26 cellular contexts compared by ENCODE assay signal in the genomic region with DNA sequence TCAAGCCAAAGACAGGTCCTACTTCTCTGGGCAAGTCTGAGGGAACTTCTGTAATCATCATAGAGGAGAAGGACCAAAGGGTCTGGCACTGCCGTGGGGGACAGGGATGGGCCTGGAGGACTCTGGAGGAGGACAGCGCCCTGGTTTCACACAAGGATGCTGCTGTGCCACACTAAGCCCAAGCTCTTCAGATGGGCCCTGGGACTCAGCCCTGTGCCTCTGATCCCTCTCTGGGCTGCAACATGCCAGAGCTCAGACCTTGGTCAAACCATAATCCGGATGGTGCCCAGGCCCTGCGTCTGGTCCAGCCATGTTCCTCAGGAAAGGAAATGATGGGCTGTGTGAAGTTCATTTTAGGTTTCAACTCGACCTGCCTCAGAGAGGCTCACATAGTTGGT.
DNase-seq lines count a peak whose midpoint lies in the region; ATAC-seq and TF ChIP-seq lines count a peak whose summit lies in the region.
"Had no signal": no experiment of that assay in that cellular context is flagged by ENCODE, and none has a peak within 500 bp of the region (broad histone marks: within the 10 kb centered on the region; RNA-seq: fewer than 3 reads in every experiment).

No MANE protein-coding gene starts in this region.

- no peak for TF ChIP-seq POLR2A in sigmoid colon (IDR thresholded peaks at IDR 0.05)

- H4K20me1 ChIP-seq in fibroblast of lung (ENCODE audit: control insufficient read depth, extremely low read depth, insufficient read depth, low read length) = no peaks in the 10 kb centered on the region

- no peaks in the 10 kb centered on the region for H3K27me3 ChIP-seq in RWPE2 (ENCODE audit: insufficient read depth, poor library complexity, severe bottlenecking)
- no peaks in the 10 kb centered on the region for H3K27me3 ChIP-seq in fibroblast of lung (ENCODE audit: control insufficient read depth, insufficient read depth, low read length)
- no peaks in the 10 kb centered on the region for H3K27me3 ChIP-seq in sigmoid colon
- H3K27me3 ChIP-seq in CD4-positive, alpha-beta T cell (ENCODE audit: control insufficient read depth, insufficient read depth, low read length) = no peaks in the 10 kb centered on the region
- H3K27me3 ChIP-seq: pancreas, thyroid gland had no signal

- TF ChIP-seq CTCF in RWPE2 (IDR thresholded peaks at IDR 0.05; ENCODE audit: poor library complexity, severe bottlenecking) = no peak
- no peak for TF ChIP-seq CTCF in fibroblast of lung (conservative IDR thresholded peaks at IDR 0.05 in 1 of 2, IDR thresholded peaks at IDR 0.05 in 1 of 2; ENCODE audit: low read depth in 1 of 2, low read length in 2 of 2)
- no peak for TF ChIP-seq CTCF in sigmoid colon (IDR thresholded peaks at IDR 0.05)
- TF ChIP-seq CTCF in CD4-positive, alpha-beta T cell (IDR thresholded peaks at IDR 0.05) = no peak

- H3K36me3 Mint-ChIP-seq in CD4-positive, alpha-beta T cell (ENCODE audit: low read depth) = no peaks in the 10 kb centered on the region
- H3K36me3 Mint-ChIP-seq: CD8-positive, alpha-beta T cell; IgD-negative memory B cell had no signal

- intact Hi-C loops in sigmoid colon (cut with DNase I) = no loop called here
- intact Hi-C loops in CD4-positive, alpha-beta T cell (cut with DNase I, micrococcal nuclease) = no loop called here

- H3K36me3 ChIP-seq in RWPE2 (ENCODE audit: low read depth) (no peaks in the 10 kb centered on the region), fibroblast of lung (ENCODE audit: control insufficient read depth, insufficient read depth, low read length) (no peaks in the 10 kb centered on the region), sigmoid colon (no peaks in the 10 kb centered on the region)
- H3K36me3 ChIP-seq: pancreas, spleen, thyroid gland had no signal

- no peaks in the 10 kb centered on the region for H3K27me3 Mint-ChIP-seq in CD4-positive, alpha-beta T cell
- H3K27me3 Mint-ChIP-seq: activated B cell treated with CpG ODN at 0.5 μM for 24 hours; activated CD4-positive, alpha-beta T cell treated with anti-CD3 and anti-CD28 coated beads, Interleukin-2, amount 10 ng/mL, durations not matched to agents 7 days and 5 days; B cell had no signal

- peaks cover 3% of the 10 kb centered on the region for H3K4me1 ChIP-seq in RWPE2 (ENCODE audit: insufficient read depth, poor library complexity, severe bottlenecking)
- peaks cover 3% of the 10 kb centered on the region for H3K4me1 ChIP-seq in fibroblast of lung (ENCODE audit: control insufficient read depth, extremely low read depth, insufficient read depth, low read length)
- no peaks in the 10 kb centered on the region for H3K4me1 ChIP-seq in sigmoid colon
- H3K4me1 ChIP-seq: pancreas, thyroid gland had no signal

- H3K4me3 ChIP-seq in RWPE2 (ENCODE audit: severe bottlenecking) = no peak overlapping the region
- H3K4me3 ChIP-seq in fibroblast of lung (replicated peaks in 1 of 4; ENCODE audit: control extremely low read depth in 1 of 4, insufficient read depth in 1 of 4, low read depth in 3 of 4, low read length in 4 of 4) = no peak overlapping the region
- no peak overlapping the region for H3K4me3 ChIP-seq in sigmoid colon
- H3K4me3 ChIP-seq: pancreas, spleen, thyroid gland had no signal

- H2AFZ ChIP-seq in fibroblast of lung (ENCODE audit: low read length) = no peak overlapping the region

- H3K9ac ChIP-seq in fibroblast of lung (ENCODE audit: insufficient read depth, low read length) = no peak overlapping the region
- H3K9ac ChIP-seq: SK-N-SH had no signal

- no peak overlapping the region for H3K4me3 Mint-ChIP-seq in CD4-positive, alpha-beta T cell
- H3K4me3 Mint-ChIP-seq: activated B cell treated with CpG ODN at 0.5 μM for 24 hours; activated CD4-positive, alpha-beta T cell treated with anti-CD3 and anti-CD28 coated beads, Interleukin-2, amount 10 ng/mL, durations not matched to agents 7 days and 5 days; activated T-helper 1 cell treated with anti-CD3 and anti-CD28 coated beads, Interleukin-12 subunit alpha, Interleukin-12 subunit beta, Interleukin-2, Interleukin-4 antibody, amounts not matched to agents 30 ng/mL and 10 ng/mL and 1 ng/mL, durations not matched to agents 14 hours and 24 hours and 36 hours; B cell; CD8-positive, alpha-beta T cell; IgD-negative memory B cell; nephron; T-helper 1 cell treated with Interleukin-12 subunit alpha and Interleukin-12 subunit beta and Interleukin-4 antibody, amounts not matched to agents 30 μg/mL and 1 μg/mL, for 36 hours had no signal

- TF ChIP-seq EP300 in sigmoid colon (IDR thresholded peaks at IDR 0.05) = no peak

- no peak for DNase-seq in RWPE2 (ENCODE audit: low spot score)
- no peak for DNase-seq in fibroblast of lung (ENCODE audit: low read depth in 2 of 2)
- peak; percentile 44 for DNase-seq in sigmoid colon
- DNase-seq in activated gamma-delta T cell (lab: John Stamatoyannopoulos, UW) = no peak
- DNase-seq in CD4-positive, alpha-beta T cell = no peak
- no peak for DNase-seq in NCI-H187 treated with DMSO at 0.1 percent for 48 hours (lab: John Stamatoyannopoulos, UW)
- DNase-seq: activated B cell treated with CpG ODN at 0.5 μM for 24 hours; activated CD4-positive, alpha-beta T cell treated with anti-CD3 and anti-CD28 coated beads, Interleukin-2, amount 10 ng/mL, durations not matched to agents 7 days and 5 days; activated naive CD4-positive, alpha-beta T cell treated with anti-CD3 and anti-CD28 coated beads, Interleukin-2, amount 50 U/mL, for 16 hours; dermis blood vessel endothelial cell; hypothalamus; left cardiac atrium; NCI-H1048; NCI-H2171; pancreas; SK-N-SH; spleen; thyroid gland had no signal

- H3K9me3 ChIP-seq in RWPE2 (ENCODE audit: severe bottlenecking) (no peaks in the 10 kb centered on the region), fibroblast of lung (ENCODE audit: control insufficient read depth, insufficient read depth, low read depth, low read length) (no peaks in the 10 kb centered on the region), sigmoid colon (no peaks in the 10 kb centered on the region)
- H3K9me3 ChIP-seq in CD4-positive, alpha-beta T cell (ENCODE audit: control insufficient read depth, low read length) = no peaks in the 10 kb centered on the region
- H3K9me3 ChIP-seq: pancreas, SK-N-SH, thyroid gland had no signal

- peak overlapping the region; percentile 4 for H3K27ac ChIP-seq in RWPE2 (ENCODE audit: poor library complexity, severe bottlenecking)
- H3K27ac ChIP-seq in fibroblast of lung (ENCODE audit: insufficient read depth, low read length) = peak overlapping the region; percentile 30
- no peak overlapping the region for H3K27ac ChIP-seq in sigmoid colon
- no peak overlapping the region for H3K27ac ChIP-seq in CD4-positive, alpha-beta T cell (ENCODE audit: low read depth, low read length)
- H3K27ac ChIP-seq: pancreas, spleen, thyroid gland had no signal

- no peaks in the 10 kb centered on the region for H3K79me2 ChIP-seq in fibroblast of lung (ENCODE audit: control insufficient read depth, insufficient read depth, low read length)

- H3K4me1 Mint-ChIP-seq in CD4-positive, alpha-beta T cell (ENCODE audit: low read depth) = no peaks in the 10 kb centered on the region
- H3K4me1 Mint-ChIP-seq: activated CD4-positive, alpha-beta T cell treated with anti-CD3 and anti-CD28 coated beads, Interleukin-2, amount 10 ng/mL, durations not matched to agents 7 days and 5 days had no signal

- H3K4me2 ChIP-seq in fibroblast of lung (ENCODE audit: extremely low read depth, insufficient read depth, low read length) = no peak overlapping the region
- H3K4me2 ChIP-seq: SK-N-SH had no signal

- no peak overlapping the region for H3K27ac Mint-ChIP-seq in CD4-positive, alpha-beta T cell
- H3K27ac Mint-ChIP-seq: activated B cell treated with CpG ODN at 0.5 μM for 24 hours; activated CD4-positive, alpha-beta T cell treated with anti-CD3 and anti-CD28 coated beads, Interleukin-2, amount 10 ng/mL, durations not matched to agents 7 days and 5 days; activated T-helper 1 cell treated with anti-CD3 and anti-CD28 coated beads, Interleukin-12 subunit alpha, Interleukin-12 subunit beta, Interleukin-2, Interleukin-4 antibody, amounts not matched to agents 30 ng/mL and 10 ng/mL and 1 ng/mL, durations not matched to agents 14 hours and 24 hours and 36 hours; B cell; CD8-positive, alpha-beta T cell; IgD-negative memory B cell; T-helper 1 cell treated with Interleukin-12 subunit alpha and Interleukin-12 subunit beta and Interleukin-4 antibody, amounts not matched to agents 30 μg/mL and 1 μg/mL, for 36 hours had no signal

- peaks cover 2% of the 10 kb centered on the region for H3K9me3 Mint-ChIP-seq in CD4-positive, alpha-beta T cell
- H3K9me3 Mint-ChIP-seq: activated T-helper 1 cell treated with anti-CD3 and anti-CD28 coated beads, Interleukin-12 subunit alpha, Interleukin-12 subunit beta, Interleukin-2, Interleukin-4 antibody, amounts not matched to agents 30 ng/mL and 10 ng/mL and 1 ng/mL, durations not matched to agents 14 hours and 24 hours and 36 hours; CD8-positive, alpha-beta T cell had no signal

- ATAC-seq in GM21526 (IDR thresholded peaks at IDR 0.05; ENCODE audit: low FRiP score, unreplicated experiment) (peak; percentile 15), RWPE2 (ENCODE audit: low read depth) (no peak), GM21423 (IDR thresholded peaks at IDR 0.05; ENCODE audit: unreplicated experiment) (no peak)
- ATAC-seq in CD4-positive, alpha-beta T cell (ENCODE audit: poor library complexity) = no peak
- ATAC-seq: CD8-positive, alpha-beta T cell; left cardiac atrium; pancreas had no signal

- CTCF ChIA-PET in CD4-positive, alpha-beta T cell (lab: Charles Lee) = no interaction called here

- POLR2A ChIA-PET in CD4-positive, alpha-beta T cell (lab: Charles Lee) = no interaction called here

- 75 to 89% methylated on average over 5 of the region's 5 CpGs for WGBS in sigmoid colon, 2 donors

Comparison
In these comparisons a context has a peak if more than half of its experiments do, and no peak if none do; other contexts are left out.
1. H3K27ac ChIP-seq: peak in RWPE2 (single experiment) and fibroblast of lung (single experiment); none in sigmoid colon (0 of 4) and CD4-positive, alpha-beta T cell (single experiment).